Comparison of ENCODE assay signal across 18 cellular contexts in genomic region chr14:104573930-104574329, GRCh38. TPM values are rescaled to one million over a fixed set of nuclear protein-coding genes. Genes with fewer than 3 reads are reported as not detected.
A peak's percentile ranks its signal among the peaks of the same experiment; 100 is the strongest.
DNase-seq lines count a peak whose midpoint lies in the region; ATAC-seq and TF ChIP-seq lines count a peak whose summit lies in the region.
"Had no signal": no experiment of that assay in that cellular context is flagged by ENCODE, and none has a peak within 500 bp of the region (broad histone marks: within the 10 kb centered on the region; RNA-seq: fewer than 3 reads in every experiment).

No MANE protein-coding gene starts in this region.

- H3K4me3 ChIP-seq in endodermal cell (ENCODE audit: low read length) (no peak overlapping the region), right cardiac atrium (ENCODE audit: low read length) (no peak overlapping the region)

- no peaks in the 10 kb centered on the region for H3K4me1 ChIP-seq in endodermal cell (ENCODE audit: control insufficient read depth, insufficient read depth, low read length)
- peaks cover 5% of the 10 kb centered on the region for H3K4me1 ChIP-seq in right cardiac atrium (ENCODE audit: control insufficient read depth, insufficient read depth, low read length)

- H3K4me3 Mint-ChIP-seq in activated CD8-positive, alpha-beta memory T cell treated with anti-CD3 and anti-CD28 coated beads, Interleukin-2, amount 10 ng/mL, durations not matched to agents 7 days and 5 days, result no peak overlapping the region
- no peak overlapping the region for H3K4me3 Mint-ChIP-seq in endodermal cell

- intact Hi-C loops in right cardiac atrium (cut with DNase I), result no loop called here

- no peaks in the 10 kb centered on the region for H3K36me3 ChIP-seq in endodermal cell (ENCODE audit: control insufficient read depth, insufficient read depth, low read length)

- no peaks in the 10 kb centered on the region for H3K9me3 ChIP-seq in endodermal cell (ENCODE audit: control insufficient read depth, low read length)
- no peaks in the 10 kb centered on the region for H3K9me3 ChIP-seq in right cardiac atrium (ENCODE audit: control insufficient read depth, low read length)

- H3K9ac ChIP-seq in endodermal cell (ENCODE audit: extremely low read depth, low read length, poor library complexity, severe bottlenecking), result no peak overlapping the region

- no peak overlapping the region for H3K27ac ChIP-seq in endodermal cell (ENCODE audit: low read depth, low read length)
- H3K27ac ChIP-seq in right cardiac atrium (ENCODE audit: low read length), result no peak overlapping the region
- H3K27ac ChIP-seq: RWPE1 had no signal

- CTCF ChIA-PET in activated CD8-positive, alpha-beta memory T cell treated with anti-CD3 and anti-CD28 coated beads, Interleukin-2, amount 10 ng/mL, durations not matched to agents 7 days and 5 days (lab: Charles Lee), result no interaction called here

- no peaks in the 10 kb centered on the region for H3K36me3 Mint-ChIP-seq in activated CD8-positive, alpha-beta memory T cell treated with anti-CD3 and anti-CD28 coated beads, Interleukin-2, amount 10 ng/mL, durations not matched to agents 7 days and 5 days
- no peaks in the 10 kb centered on the region for H3K36me3 Mint-ChIP-seq in endodermal cell (ENCODE audit: low read depth)

- no peak for DNase-seq in activated CD8-positive, alpha-beta memory T cell treated with anti-CD3 and anti-CD28 coated beads, Interleukin-2, amount 10 ng/mL, durations not matched to agents 7 days and 5 days
- DNase-seq in activated CD8-positive, alpha-beta memory T cell treated with anti-CD3 and anti-CD28 coated beads, Interleukin-2, amount 50 U/mL, for 4 hours, result no peak
- DNase-seq in endodermal cell (no peak), right cardiac atrium (peak in 1 of 3 donors; percentile 42), retina (peak; percentile 79)
- no peak for DNase-seq in activated T-cell treated with anti-CD3 and anti-CD28 coated beads, Interleukin-2, amount 50 U/mL, for 48 hours
- DNase-seq: C1 segment of cervical spinal cord; COR-L47; NCI-H1436 treated with DMSO at 0.1 percent for 48 hours; NCI-H2081; NCI-H2227 treated with DMSO at 0.1 percent for 48 hours; NCI-H524 treated with DMSO at 0.1 percent for 48 hours; NK-92 treated with Interleukin-12 subunit alpha and Interleukin-12 subunit beta, amount 100 ng/mL, for 24 hours had no signal

- H3K27ac Mint-ChIP-seq in activated CD8-positive, alpha-beta memory T cell treated with anti-CD3 and anti-CD28 coated beads, Interleukin-2, amount 10 ng/mL, durations not matched to agents 7 days and 5 days, result no peak overlapping the region
- peak overlapping the region; percentile 1 for H3K27ac Mint-ChIP-seq in endodermal cell

- peak; percentile 12 for ATAC-seq in activated CD8-positive, alpha-beta memory T cell treated with anti-CD3 and anti-CD28 coated beads, Interleukin-2, amount 10 ng/mL, durations not matched to agents 7 days and 5 days
- ATAC-seq in right cardiac atrium, result peak; percentile 22 to 46
- no peak for ATAC-seq in GM21423 (IDR thresholded peaks at IDR 0.05; ENCODE audit: unreplicated experiment)
- no peak for ATAC-seq in GM18517 (IDR thresholded peaks at IDR 0.05; ENCODE audit: unreplicated experiment)

- no peaks in the 10 kb centered on the region for H3K27me3 ChIP-seq in endodermal cell (ENCODE audit: control insufficient read depth, insufficient read depth, low read length, poor library complexity, severe bottlenecking)
- no peaks in the 10 kb centered on the region for H3K27me3 ChIP-seq in right cardiac atrium (ENCODE audit: control insufficient read depth, insufficient read depth)

- no peak for TF ChIP-seq CTCF in endodermal cell (conservative IDR thresholded peaks at IDR 0.05)

- no peaks in the 10 kb centered on the region for H3K27me3 Mint-ChIP-seq in activated CD8-positive, alpha-beta memory T cell treated with anti-CD3 and anti-CD28 coated beads, Interleukin-2, amount 10 ng/mL, durations not matched to agents 7 days and 5 days
- H3K27me3 Mint-ChIP-seq in endodermal cell (ENCODE audit: insufficient read depth), result no peaks in the 10 kb centered on the region

- WGBS in endodermal cell (ENCODE audit: insufficient coverage in 1 of 2, insufficient read length in 1 of 2), 2 experiments, result 82 to 94% methylated on average over 4 to 9 of the region's 9 CpGs
- 38% methylated on average over 9 of the region's 9 CpGs for WGBS in right cardiac atrium

- H3K4me1 Mint-ChIP-seq in activated CD8-positive, alpha-beta memory T cell treated with anti-CD3 and anti-CD28 coated beads, Interleukin-2, amount 10 ng/mL, durations not matched to agents 7 days and 5 days, result no peaks in the 10 kb centered on the region
- peaks cover 6% of the 10 kb centered on the region for H3K4me1 Mint-ChIP-seq in endodermal cell

- no peaks in the 10 kb centered on the region for H3K9me3 Mint-ChIP-seq in activated CD8-positive, alpha-beta memory T cell treated with anti-CD3 and anti-CD28 coated beads, Interleukin-2, amount 10 ng/mL, durations not matched to agents 7 days and 5 days (ENCODE audit: low read depth)
- H3K9me3 Mint-ChIP-seq in endodermal cell, result no peaks in the 10 kb centered on the region

RNA-seq across cellular contexts. Expression of gene C14orf180, which starts 5.6 kb away (rescaled TPM):
- total RNA-seq in activated CD8-positive, alpha-beta memory T cell treated with anti-CD3 and anti-CD28 coated beads, Interleukin-2, amount 10 ng/mL, durations not matched to agents 7 days and 5 days, result not detected
- total RNA-seq in endodermal cell, result not detected
- not detected for polyA plus RNA-seq in endodermal cell (2013, experiment 1 of 2)
- not detected for polyA plus RNA-seq in endodermal cell (2013, experiment 2 of 2)
- total RNA-seq in right cardiac atrium, result 100 to 1,000 TPM in 3 of 4 donors, 10 to 100 TPM in 1; 56.5 to 117 (median 104) TPM
- 153 TPM for polyA plus RNA-seq in right cardiac atrium
- total RNA-seq: A172, HT1080 had no signal

RNA-seq across cellular contexts. Expression of gene TMEM179, which starts 30.6 kb away (rescaled TPM):
- total RNA-seq in activated CD8-positive, alpha-beta memory T cell treated with anti-CD3 and anti-CD28 coated beads, Interleukin-2, amount 10 ng/mL, durations not matched to agents 7 days and 5 days, result not detected
- total RNA-seq in endodermal cell, result 10 to 100 TPM in 1 of 2 donors, 1 to 10 TPM in 1; 8.2 to 15.7 TPM
- 4.0 TPM for polyA plus RNA-seq in endodermal cell (2013, experiment 1 of 2)
- 4.0 TPM for polyA plus RNA-seq in endodermal cell (2013, experiment 2 of 2)
- 1 to 10 TPM in 2 of 4 donors, under 1 TPM in 2; 0.57 to 2.2 (median 0.94) TPM for total RNA-seq in right cardiac atrium
- polyA plus RNA-seq in right cardiac atrium, result 1.4 TPM
- total RNA-seq: A172 had no signal

Comparison
In these comparisons a context has a peak if more than half of its experiments do, and no peak if none do; other contexts are left out.
1. ATAC-seq: peak in activated CD8-positive, alpha-beta memory T cell treated with anti-CD3 and anti-CD28 coated beads, Interleukin-2, amount 10 ng/mL, durations not matched to agents 7 days and 5 days (single experiment) and right cardiac atrium (2 of 2); none in GM21423 (single experiment) and GM18517 (single experiment).
2. RNA of gene C14orf180, which starts 5.6 kb away (total RNA-seq): 56.5 to 117 TPM in right cardiac atrium; not detected in activated CD8-positive, alpha-beta memory T cell treated with anti-CD3 and anti-CD28 coated beads, Interleukin-2, amount 10 ng/mL, durations not matched to agents 7 days and 5 days and not detected in endodermal cell; every median in the first group is over 10 times any median in the second.